ENCODE assay signal across 8 cellular contexts in the genomic region with DNA sequence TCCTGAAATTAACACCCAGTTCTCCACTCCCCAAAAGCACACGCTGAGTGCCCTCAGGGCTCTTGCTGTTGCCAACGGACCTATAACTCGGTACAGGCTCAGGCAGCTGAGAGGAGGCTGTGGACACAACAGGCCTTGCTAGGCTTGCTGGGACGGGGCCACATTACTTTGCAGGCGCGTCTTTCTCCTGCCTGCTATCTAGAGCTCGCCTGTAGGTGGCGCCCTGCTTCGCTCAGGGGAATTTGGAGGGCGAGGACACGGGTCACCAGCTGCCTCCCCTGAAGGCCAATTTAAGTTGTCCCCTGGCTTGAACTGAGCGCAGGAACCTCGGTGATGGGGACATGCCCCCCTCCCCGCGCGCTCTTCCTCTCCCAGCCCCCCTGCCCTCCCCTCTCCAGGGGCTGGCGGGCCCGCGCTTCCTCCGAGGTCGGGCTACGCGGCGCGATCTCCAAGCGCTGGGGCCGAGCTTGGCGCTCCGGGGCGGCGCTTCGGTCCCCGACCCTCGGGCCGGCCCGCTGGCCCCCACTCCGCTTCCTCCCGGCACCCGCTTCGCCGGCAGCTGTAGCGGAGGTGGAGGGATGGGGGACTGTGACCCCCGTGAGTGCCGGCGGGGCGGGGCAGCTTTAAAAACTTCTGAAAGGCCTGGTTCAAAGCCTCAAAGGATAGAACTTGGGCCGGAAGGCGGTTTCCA. TPM values are rescaled to one million over a fixed set of nuclear protein-coding genes. Genes with fewer than 3 reads are reported as not detected.
A peak's percentile ranks its signal among the peaks of the same experiment; 100 is the strongest.
DNase-seq lines count a peak whose midpoint lies in the region; TF ChIP-seq lines count a peak whose summit lies in the region.

No MANE protein-coding gene starts in this region.

- H3K27me3 Mint-ChIP-seq in activated naive CD4-positive, alpha-beta T cell treated with anti-CD3 and anti-CD28 coated beads for 36 hours (ENCODE audit: low read depth) = peaks cover 42% of the 10 kb centered on the region

- H3K27ac ChIP-seq in GM23248 = no peak overlapping the region
- no peak overlapping the region for H3K27ac ChIP-seq in neutrophil
- H3K27ac ChIP-seq in subcutaneous abdominal adipose tissue (ENCODE audit: low read depth, low read length) = peak overlapping the region; percentile 96

- DNase-seq in DMS153 (lab: John Stamatoyannopoulos, UW) = peak; percentile 47
- DNase-seq in GM23248 = peak; percentile 86
- peak; percentile 67 for DNase-seq in M059J (ENCODE audit: low read depth)
- peak; percentile 87 for DNase-seq in SK-MEL-5 (ENCODE audit: low read depth, low spot score)
- peak; percentile 93 for DNase-seq in activated naive CD4-positive, alpha-beta T cell treated with anti-CD3 and anti-CD28 coated beads for 36 hours
- peak; percentile 78 for DNase-seq in germinal center (ENCODE audit: low spot score)

- TF ChIP-seq CTCF in neutrophil (IDR thresholded peaks at IDR 0.05) = peak; percentile 89

- no peaks in the 10 kb centered on the region for H3K79me2 ChIP-seq in GM23248 (ENCODE audit: insufficient read depth)

- H3K36me3 ChIP-seq in GM23248 (ENCODE audit: low read depth) (no peaks in the 10 kb centered on the region), neutrophil (no peaks in the 10 kb centered on the region), subcutaneous abdominal adipose tissue (ENCODE audit: control insufficient read depth in 5 of 5, insufficient read depth in 5 of 5, low read length in 5 of 5) (no peaks in the 10 kb centered on the region)

- H2AFZ ChIP-seq in GM23248 = peak overlapping the region; percentile 94

- H3K4me1 ChIP-seq in GM23248 (ENCODE audit: insufficient read depth) = no peaks in the 10 kb centered on the region
- peaks cover 28 to 34% of the 10 kb centered on the region in 2 experiments for H3K4me1 ChIP-seq in neutrophil (ENCODE audit: control insufficient read depth in 1 of 2, insufficient read depth in 1 of 2, low read depth in 1 of 2, low read length in 1 of 2)
- H3K4me1 ChIP-seq in subcutaneous abdominal adipose tissue (ENCODE audit: control insufficient read depth in 5 of 5, insufficient read depth in 5 of 5, low read length in 5 of 5) = peaks cover 3 to 45% (median 42%) of the 10 kb centered on the region in 5 donors

- peak overlapping the region; percentile 74 for H3K4me3 Mint-ChIP-seq in activated naive CD4-positive, alpha-beta T cell treated with anti-CD3 and anti-CD28 coated beads for 36 hours

- peaks cover 28% of the 10 kb centered on the region for H3K4me1 Mint-ChIP-seq in activated naive CD4-positive, alpha-beta T cell treated with anti-CD3 and anti-CD28 coated beads for 36 hours (ENCODE audit: low read depth)

- H3K9me3 ChIP-seq in GM23248 (ENCODE audit: low read depth) = no peaks in the 10 kb centered on the region
- no peaks in the 10 kb centered on the region for H3K9me3 ChIP-seq in neutrophil
- H3K9me3 ChIP-seq in subcutaneous abdominal adipose tissue (ENCODE audit: control insufficient read depth in 5 of 5, low read length in 5 of 5) = no peaks in the 10 kb centered on the region

- CTCF ChIA-PET in activated naive CD4-positive, alpha-beta T cell treated with anti-CD3 and anti-CD28 coated beads for 36 hours (lab: Charles Lee) = interaction anchor here (0.5 to 3.0 kb wide), 47 partner anchors 9 to 803 kb away, joined by 3 to 25 read pairs (median 4); no protein-coding TSS in a partner anchor

- no peak overlapping the region for H3K27ac Mint-ChIP-seq in activated naive CD4-positive, alpha-beta T cell treated with anti-CD3 and anti-CD28 coated beads for 36 hours

- H3K4me3 ChIP-seq in GM23248 = peak overlapping the region; percentile 76
- H3K4me3 ChIP-seq in neutrophil (ENCODE audit: low read depth in 1 of 2, low read length in 1 of 2) = peak overlapping the region; percentile 58 to 87
- peak overlapping the region; percentile 71 to 90 (median 82) for H3K4me3 ChIP-seq in subcutaneous abdominal adipose tissue (ENCODE audit: low read depth in 1 of 5, low read length in 5 of 5)

- intact Hi-C loops in activated naive CD4-positive, alpha-beta T cell treated with anti-CD3 and anti-CD28 coated beads for 36 hours (cut with micrococcal nuclease) = loop anchor here (1.0 to 10.0 kb wide), 9 partner anchors 160 to 895 kb away; no protein-coding TSS in a partner anchor

- H3K9me2 ChIP-seq in GM23248 (ENCODE audit: insufficient read depth) = no peaks in the 10 kb centered on the region

- no peaks in the 10 kb centered on the region for H3F3A ChIP-seq in GM23248 (ENCODE audit: insufficient read depth)

- peak overlapping the region; percentile 57 for H3K9ac ChIP-seq in GM23248
- H3K9ac ChIP-seq in subcutaneous abdominal adipose tissue (ENCODE audit: low read length in 5 of 5) = peak overlapping the region in 4 of 5 donors; percentile 21 to 90 (median 82)

- in situ Hi-C loops in GM23248 (cut with MboI) (loop anchor here (25.0 kb wide), 4 partner anchors 287 to 888 kb away; no protein-coding TSS in a partner anchor), SK-MEL-5 (cut with HindIII; ENCODE audit: low pct_unique_long_range_greater_than_20kb, low sequenced_read_pairs) (no loop called here)

- H3K9me3 Mint-ChIP-seq in activated naive CD4-positive, alpha-beta T cell treated with anti-CD3 and anti-CD28 coated beads for 36 hours = no peaks in the 10 kb centered on the region

- no peaks in the 10 kb centered on the region for H3K36me3 Mint-ChIP-seq in activated naive CD4-positive, alpha-beta T cell treated with anti-CD3 and anti-CD28 coated beads for 36 hours (ENCODE audit: low read depth)

- H3K27me3 ChIP-seq in GM23248 (replicated peaks; ENCODE audit: insufficient read depth) = peaks cover 32% of the 10 kb centered on the region
- peaks cover 65% of the 10 kb centered on the region for H3K27me3 ChIP-seq in neutrophil
- no peaks in the 10 kb centered on the region for H3K27me3 ChIP-seq in subcutaneous abdominal adipose tissue (ENCODE audit: control insufficient read depth in 5 of 5, insufficient read depth in 4 of 5, low read length in 5 of 5)

- no peaks in the 10 kb centered on the region for H4K20me1 ChIP-seq in GM23248 (ENCODE audit: insufficient read depth)

- WGBS in GM23248 (ENCODE audit: low coverage in 1 of 2, low lambda C conversion rate in 2 of 2, missing lambda C conversion rate in 2 of 2), 2 experiments = 1 to 2% methylated on average over 41 to 44 of the region's 48 CpGs

- H3K4me2 ChIP-seq in GM23248 (ENCODE audit: unreplicated experiment) = peak overlapping the region; percentile 89

RNA-seq across cellular contexts. Expression of a gene that starts 32.4 kb away (rescaled TPM):
- 3.4 and 4.0 TPM in 2 replicates for total RNA-seq in GM23248 (2014; rRNA removed; shearing (Covaris generic))
- polyA plus RNA-seq in GM23248 (2016; fragmentation: Nextera tagmentation; extraction: Ambion mirVana) = 7.7 and 8.8 TPM in 2 replicates
- 0.17 and 1.2 TPM in 2 replicates for total RNA-seq in M059J (2014; rRNA removed; shearing (Covaris generic))
- 12.5 and 12.6 TPM in 2 replicates for total RNA-seq in SK-MEL-5 (2014; rRNA removed; shearing (Covaris generic))
- 13.1 and 17.1 TPM in 2 replicates for polyA plus RNA-seq in SK-MEL-5 (2015; cell fraction: cytosol; rRNA removed)
- 10.2 and 13.9 TPM in 2 replicates for polyA plus RNA-seq in SK-MEL-5 (2015; cell fraction: nucleus; rRNA removed)
- total RNA-seq in activated naive CD4-positive, alpha-beta T cell treated with anti-CD3 and anti-CD28 coated beads for 36 hours = 1 to 10 TPM in 1 of 2 experiments, under 1 TPM in 1; 0.98 to 1.1 TPM
